ENCODE assay signal across 13 cellular contexts in genomic region chr1:26829214-26829911, GRCh38. TPM values are rescaled to one million over a fixed set of nuclear protein-coding genes. Genes with fewer than 3 reads are reported as not detected.
DNase-seq lines count a peak whose midpoint lies in the region; ATAC-seq, FAIRE-seq and TF ChIP-seq lines count a peak whose summit lies in the region.
"Had no signal": no experiment of that assay in that cellular context is flagged by ENCODE, and none has a peak within 500 bp of the region (broad histone marks: within the 10 kb centered on the region; RNA-seq: fewer than 3 reads in every experiment).

No MANE protein-coding gene starts in this region.

- H3K27me3 ChIP-seq in bronchial epithelial cell (ENCODE audit: control insufficient read depth, insufficient read depth, low read length): no peaks in the 10 kb centered on the region

- H3K4me3 ChIP-seq in bronchial epithelial cell (ENCODE audit: low read depth, low read length): no peak overlapping the region

- H3K36me3 Mint-ChIP-seq in activated CD4-positive, alpha-beta T cell treated with anti-CD3 and anti-CD28 coated beads for 36 hours (ENCODE audit: low read depth): peaks cover 60% of the 10 kb centered on the region
- H3K36me3 Mint-ChIP-seq in IgD-negative memory B cell (peaks cover 4% of the 10 kb centered on the region), progenitor cell of endocrine pancreas (ENCODE audit: insufficient read depth) (peaks cover 8% of the 10 kb centered on the region)

- H3K36me3 ChIP-seq in bronchial epithelial cell (ENCODE audit: control insufficient read depth, insufficient read depth, low read length): peaks cover 23% of the 10 kb centered on the region

- intact Hi-C loops in activated CD4-positive, alpha-beta T cell treated with anti-CD3 and anti-CD28 coated beads for 36 hours (cut with DNase I, micrococcal nuclease): no loop called here

- ATAC-seq in activated CD4-positive, alpha-beta T cell treated with anti-CD3 and anti-CD28 coated beads for 36 hours: no peak
- ATAC-seq in HG03175 (IDR thresholded peaks at IDR 0.05; ENCODE audit: unreplicated experiment): no peak

- CTCF ChIA-PET in activated CD4-positive, alpha-beta T cell treated with anti-CD3 and anti-CD28 coated beads for 36 hours (lab: Charles Lee): interaction anchor here (1.1 to 2.1 kb wide), 4 partner anchors 19 to 61 kb away, joined by 3 to 11 read pairs (median 6); partner anchors contain the start of gene GPN2

- POLR2A ChIA-PET in activated CD4-positive, alpha-beta T cell treated with anti-CD3 and anti-CD28 coated beads for 36 hours (lab: Charles Lee): no interaction called here

- TF ChIP-seq CTCF in bronchial epithelial cell (IDR thresholded peaks at IDR 0.05; ENCODE audit: insufficient read depth, low read length, severe bottlenecking): no peak
- no peak for TF ChIP-seq CTCF in progenitor cell of endocrine pancreas (IDR thresholded peaks at IDR 0.05; ENCODE audit: unreplicated experiment)

- H3K9me3 Mint-ChIP-seq in activated CD4-positive, alpha-beta T cell treated with anti-CD3 and anti-CD28 coated beads for 36 hours (ENCODE audit: low read depth): no peaks in the 10 kb centered on the region
- H3K9me3 Mint-ChIP-seq in IgD-negative memory B cell (no peaks in the 10 kb centered on the region), progenitor cell of endocrine pancreas (ENCODE audit: low read depth) (no peaks in the 10 kb centered on the region)

- TF ChIP-seq POLR2A in GM12892 (IDR thresholded peaks at IDR 0.05; ENCODE audit: low read depth, low read length): no peak

- H3K4me3 Mint-ChIP-seq in activated CD4-positive, alpha-beta T cell treated with anti-CD3 and anti-CD28 coated beads for 36 hours: peak overlapping the region; percentile 94
- H3K4me3 Mint-ChIP-seq in IgD-negative memory B cell (peak overlapping the region; percentile 55 to 95 (median 82)), progenitor cell of endocrine pancreas (ENCODE audit: low read depth) (peak overlapping the region; percentile 6)

- DNase-seq in activated CD4-positive, alpha-beta T cell treated with anti-CD3 and anti-CD28 coated beads for 36 hours: no peak
- DNase-seq in activated CD4-positive, alpha-beta T cell treated with anti-CD3 and anti-CD28 coated beads, Interleukin-2, amount 50 U/mL, for 1 hour: no peak
- DNase-seq in bronchial epithelial cell (ENCODE audit: low read depth): no peak
- DNase-seq in progenitor cell of endocrine pancreas (ENCODE audit: low spot score, unreplicated experiment): no peak
- DNase-seq in NAMALWA (ENCODE audit: low spot score): no peak
- no peak for DNase-seq in GM12892 (ENCODE audit: insufficient read length)
- DNase-seq: HCEC 1CT, NCI-H1092, NCI-H526 had no signal

- H3K27me3 Mint-ChIP-seq in activated CD4-positive, alpha-beta T cell treated with anti-CD3 and anti-CD28 coated beads for 36 hours: no peaks in the 10 kb centered on the region
- H3K27me3 Mint-ChIP-seq in IgD-negative memory B cell: no peaks in the 10 kb centered on the region
- H3K27me3 Mint-ChIP-seq in progenitor cell of endocrine pancreas: no peaks in the 10 kb centered on the region

- FAIRE-seq in bronchial epithelial cell (lab: Jason Lieb, UNC) (peak; percentile 73), GM12892 (lab: Jason Lieb, UNC) (no peak)
- FAIRE-seq: A204.1 had no signal

- peak overlapping the region; percentile 92 for H3K27ac Mint-ChIP-seq in activated CD4-positive, alpha-beta T cell treated with anti-CD3 and anti-CD28 coated beads for 36 hours
- H3K27ac Mint-ChIP-seq in IgD-negative memory B cell (peak overlapping the region; percentile 89 to 95 (median 91)), progenitor cell of endocrine pancreas (no peak overlapping the region)

- H3K4me1 Mint-ChIP-seq in activated CD4-positive, alpha-beta T cell treated with anti-CD3 and anti-CD28 coated beads for 36 hours: peaks cover 77% of the 10 kb centered on the region
- H3K4me1 Mint-ChIP-seq in IgD-negative memory B cell (peaks cover 43 to 60% (median 44%) of the 10 kb centered on the region in 3 donors), progenitor cell of endocrine pancreas (ENCODE audit: low read depth) (peaks cover 39% of the 10 kb centered on the region)

RNA-seq across cellular contexts. Expression of gene ZDHHC18, which starts 2.9 kb away (rescaled TPM):
- 10 to 100 TPM; 51.6 to 66.0 TPM for total RNA-seq in activated CD4-positive, alpha-beta T cell treated with anti-CD3 and anti-CD28 coated beads for 36 hours
- polyA plus RNA-seq in IgD-negative memory B cell: 4.3 TPM
- 5.0 and 6.1 TPM in 2 replicates for total RNA-seq in bronchial epithelial cell
- 22.9 and 26.1 TPM in 2 replicates for total RNA-seq in progenitor cell of endocrine pancreas
- 22.0 TPM for polyA plus RNA-seq in GM12892 (2012; ENCODE audit: missing spikeins)

RNA-seq across cellular contexts. Expression of gene SFN, which starts 33.6 kb away (rescaled TPM):
- total RNA-seq in activated CD4-positive, alpha-beta T cell treated with anti-CD3 and anti-CD28 coated beads for 36 hours: 1 to 10 TPM in 1 of 2 experiments, under 1 TPM in 1; 0.87 to 1.1 TPM
- not detected for polyA plus RNA-seq in IgD-negative memory B cell
- total RNA-seq in bronchial epithelial cell (465 and 1,125 TPM in 2 replicates), progenitor cell of endocrine pancreas (0.36 and 0.44 TPM in 2 replicates)
- polyA plus RNA-seq in GM12892 (2012; ENCODE audit: missing spikeins): 5.0 TPM
- total RNA-seq: glomerular endothelial cell had no signal

RNA-seq across cellular contexts. Expression of gene PIGV, which starts 41.6 kb away (rescaled TPM):
- total RNA-seq in activated CD4-positive, alpha-beta T cell treated with anti-CD3 and anti-CD28 coated beads for 36 hours: 10 to 100 TPM; 12.0 to 17.2 TPM
- polyA plus RNA-seq in IgD-negative memory B cell: 10.6 TPM
- total RNA-seq in bronchial epithelial cell (14.2 and 20.2 TPM in 2 replicates), progenitor cell of endocrine pancreas (10.2 and 12.1 TPM in 2 replicates)
- 12.9 TPM for polyA plus RNA-seq in GM12892 (2012; ENCODE audit: missing spikeins)

Comparison
In these comparisons a context has a peak if more than half of its experiments do, and no peak if none do; other contexts are left out.
1. H3K4me3 Mint-ChIP-seq: peak in every context shown above with its lines; median percentile 94 in activated CD4-positive, alpha-beta T cell treated with anti-CD3 and anti-CD28 coated beads for 36 hours; 82 in IgD-negative memory B cell; 6 in progenitor cell of endocrine pancreas.
2. RNA of gene SFN, which starts 33.6 kb away (total RNA-seq): 465 to 1,125 TPM in bronchial epithelial cell; 0.87 to 1.1 TPM in activated CD4-positive, alpha-beta T cell treated with anti-CD3 and anti-CD28 coated beads for 36 hours and 0.36 to 0.44 TPM in progenitor cell of endocrine pancreas; every median in the first group is over 100 times any median in the second.